Comparison of ENCODE assay signal across 20 cellular contexts in the genomic region with DNA sequence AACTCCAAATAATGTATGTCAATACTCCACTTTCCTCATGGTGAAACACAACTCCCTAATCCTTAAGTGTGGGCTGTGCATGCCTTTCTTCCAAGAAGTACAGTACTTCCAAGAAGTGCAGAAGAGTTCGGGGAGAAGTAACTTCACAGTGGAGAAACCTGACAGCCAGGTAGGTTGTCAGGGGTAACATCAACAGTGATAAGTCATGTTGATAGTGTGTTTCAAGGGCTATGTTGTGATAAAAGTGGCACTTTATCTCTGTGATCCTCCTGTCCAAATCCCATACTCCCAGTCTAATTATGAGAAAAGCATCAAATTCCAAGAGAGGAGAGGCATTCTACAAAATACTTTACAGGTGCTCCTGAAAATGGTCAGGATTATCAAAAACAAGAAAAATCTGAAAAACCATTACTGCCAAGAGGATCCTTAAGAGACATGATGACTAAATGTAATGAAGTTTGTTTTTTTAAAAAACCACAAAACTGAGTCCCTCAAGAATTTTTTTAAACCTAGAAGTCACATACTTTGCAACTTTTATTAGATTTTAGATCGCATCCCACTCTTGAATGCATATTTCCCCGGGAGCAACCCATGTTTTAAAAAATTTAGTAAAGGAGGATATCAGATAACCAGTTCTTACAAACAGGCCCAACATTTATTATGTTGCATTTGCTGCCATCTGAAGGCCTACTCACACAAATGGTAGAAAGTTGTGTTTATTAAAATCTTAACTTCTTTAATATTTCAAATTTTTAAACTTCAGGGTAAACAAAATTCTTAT. TPM values are rescaled to one million over a fixed set of nuclear protein-coding genes. Genes with fewer than 3 reads are reported as not detected.
DNase-seq lines count a peak whose midpoint lies in the region; ATAC-seq and TF ChIP-seq lines count a peak whose summit lies in the region.
"Had no signal": no experiment of that assay in that cellular context is flagged by ENCODE, and none has a peak within 500 bp of the region (broad histone marks: within the 10 kb centered on the region; RNA-seq: fewer than 3 reads in every experiment).

No MANE protein-coding gene starts in this region.

- CTCF ChIA-PET in activated CD4-positive, alpha-beta memory T cell treated with anti-CD3 and anti-CD28 coated beads for 36 hours (lab: Charles Lee) = no interaction called here

- peaks cover 7% of the 10 kb centered on the region for H3K4me1 Mint-ChIP-seq in mesothelial cell of epicardium
- H3K4me1 Mint-ChIP-seq in type B pancreatic cell (ENCODE audit: unreplicated experiment) = no peaks in the 10 kb centered on the region
- peaks cover 3% of the 10 kb centered on the region for H3K4me1 Mint-ChIP-seq in activated CD4-positive, alpha-beta memory T cell treated with anti-CD3 and anti-CD28 coated beads for 36 hours (ENCODE audit: low read depth)
- no peaks in the 10 kb centered on the region for H3K4me1 Mint-ChIP-seq in stimulated activated naive B cell treated with anti-CD40 and anti-IgM and Interleukin-4, amounts not matched to agents 10 μg/mL and 1 μg/mL and 100 μg/mL, for 72 hours
- H3K4me1 Mint-ChIP-seq: GM23338; stimulated activated memory B cell treated with anti-CD40 and anti-IgM and Interleukin-4, amounts not matched to agents 10 μg/mL and 1 μg/mL and 100 μg/mL, for 72 hours had no signal

- no peak for ATAC-seq in HG02840 (IDR thresholded peaks at IDR 0.05; ENCODE audit: low FRiP score, unreplicated experiment)
- no peak for ATAC-seq in stimulated activated naive B cell treated with anti-CD40 and anti-IgM and Interleukin-4, amounts not matched to agents 10 μg/mL and 1 μg/mL and 100 μg/mL, for 72 hours (replicated peaks)
- ATAC-seq: GM23338; stimulated activated memory B cell treated with anti-CD40 and anti-IgM and Interleukin-4, amounts not matched to agents 10 μg/mL and 1 μg/mL and 100 μg/mL, for 72 hours; T-cell had no signal

- H3K9me3 Mint-ChIP-seq in mesothelial cell of epicardium = peaks cover 21% of the 10 kb centered on the region
- H3K9me3 Mint-ChIP-seq in type B pancreatic cell = peaks cover 6% of the 10 kb centered on the region
- H3K9me3 Mint-ChIP-seq in activated CD4-positive, alpha-beta memory T cell treated with anti-CD3 and anti-CD28 coated beads for 36 hours = peaks cover 11% of the 10 kb centered on the region
- peaks cover 5 to 6% of the 10 kb centered on the region in 2 donors for H3K9me3 Mint-ChIP-seq in stimulated activated naive B cell treated with anti-CD40 and anti-IgM and Interleukin-4, amounts not matched to agents 10 μg/mL and 1 μg/mL and 100 μg/mL, for 72 hours
- H3K9me3 Mint-ChIP-seq: GM23338 had no signal

- DNase-seq in AG10803 (ENCODE audit: low read depth) = peak; percentile 49
- DNase-seq in HS-27A (ENCODE audit: low read depth) = peak; percentile 49
- DNase-seq in choroid plexus epithelial cell (ENCODE audit: low read depth) = peak; percentile 81
- DNase-seq in mesothelial cell of epicardium (ENCODE audit: low spot score in 2 of 2, unreplicated experiment in 2 of 2) = no peak
- DNase-seq in type B pancreatic cell (ENCODE audit: extremely low spot score, unreplicated experiment) = no peak
- DNase-seq in activated CD4-positive, alpha-beta memory T cell treated with anti-CD3 and anti-CD28 coated beads for 36 hours = no peak
- DNase-seq in stimulated activated naive B cell treated with anti-CD40 and anti-IgM and Interleukin-4, amounts not matched to agents 10 μg/mL and 1 μg/mL and 100 μg/mL, for 72 hours = no peak
- DNase-seq: activated CD4-positive, CD25-positive, alpha-beta regulatory T cell treated with anti-CD3 and anti-CD28 coated beads, Interleukin-2, amount 50 U/mL, for 72 hours; activated T-cell treated with anti-CD3 and anti-CD28 coated beads, Interleukin-2, amount 50 U/mL, for 48 hours; anterior cingulate cortex; CD4-positive, alpha-beta memory T cell; GF-D8; KBM-7; NCI-H524; stimulated activated CD4-positive, alpha-beta T cell treated with anti-CD3 and anti-CD28 coated beads, Interleukin-4, amount 100 ng/mL, for 4 hours; T-cell; uterus had no signal

- H3K27ac Mint-ChIP-seq in mesothelial cell of epicardium (peak overlapping the region; percentile 71), type B pancreatic cell (no peak overlapping the region)
- H3K27ac Mint-ChIP-seq in activated CD4-positive, alpha-beta memory T cell treated with anti-CD3 and anti-CD28 coated beads for 36 hours = no peak overlapping the region
- H3K27ac Mint-ChIP-seq in stimulated activated naive B cell treated with anti-CD40 and anti-IgM and Interleukin-4, amounts not matched to agents 10 μg/mL and 1 μg/mL and 100 μg/mL, for 72 hours = no peak overlapping the region
- H3K27ac Mint-ChIP-seq: GM23338; stimulated activated memory B cell treated with anti-CD40 and anti-IgM and Interleukin-4, amounts not matched to agents 10 μg/mL and 1 μg/mL and 100 μg/mL, for 72 hours; T-cell had no signal

- TF ChIP-seq CTCF in AG10803 (conservative IDR thresholded peaks at IDR 0.05; ENCODE audit: low read length) = peak; percentile 15; the same call in 1 of the 2 replicates
- TF ChIP-seq CTCF in choroid plexus epithelial cell (conservative IDR thresholded peaks at IDR 0.05; ENCODE audit: low read depth, low read length) = peak; percentile 31
- no peak for TF ChIP-seq CTCF in mesothelial cell of epicardium (IDR thresholded peaks at IDR 0.05; ENCODE audit: unreplicated experiment)
- no peak for TF ChIP-seq CTCF in type B pancreatic cell (conservative IDR thresholded peaks at IDR 0.05)

- intact Hi-C loops in activated CD4-positive, alpha-beta memory T cell treated with anti-CD3 and anti-CD28 coated beads for 36 hours (cut with micrococcal nuclease) = no loop called here

- H3K27me3 Mint-ChIP-seq in mesothelial cell of epicardium (ENCODE audit: low read depth) = no peaks in the 10 kb centered on the region
- no peaks in the 10 kb centered on the region for H3K27me3 Mint-ChIP-seq in type B pancreatic cell
- H3K27me3 Mint-ChIP-seq in activated CD4-positive, alpha-beta memory T cell treated with anti-CD3 and anti-CD28 coated beads for 36 hours = no peaks in the 10 kb centered on the region
- H3K27me3 Mint-ChIP-seq in stimulated activated naive B cell treated with anti-CD40 and anti-IgM and Interleukin-4, amounts not matched to agents 10 μg/mL and 1 μg/mL and 100 μg/mL, for 72 hours = no peaks in the 10 kb centered on the region
- H3K27me3 Mint-ChIP-seq: CD4-positive, alpha-beta memory T cell; stimulated activated memory B cell treated with anti-CD40 and anti-IgM and Interleukin-4, amounts not matched to agents 10 μg/mL and 1 μg/mL and 100 μg/mL, for 72 hours; T-cell had no signal

- no peak overlapping the region for H3K4me3 ChIP-seq in AG10803 (ENCODE audit: low read length)
- H3K4me3 ChIP-seq in choroid plexus epithelial cell (ENCODE audit: low read depth, low read length) = no peak overlapping the region
- H3K4me3 ChIP-seq: GM23338, uterus had no signal

- H3K4me3 Mint-ChIP-seq in mesothelial cell of epicardium (no peak overlapping the region), type B pancreatic cell (no peak overlapping the region)
- no peak overlapping the region for H3K4me3 Mint-ChIP-seq in activated CD4-positive, alpha-beta memory T cell treated with anti-CD3 and anti-CD28 coated beads for 36 hours
- H3K4me3 Mint-ChIP-seq in stimulated activated naive B cell treated with anti-CD40 and anti-IgM and Interleukin-4, amounts not matched to agents 10 μg/mL and 1 μg/mL and 100 μg/mL, for 72 hours = no peak overlapping the region
- H3K4me3 Mint-ChIP-seq: CD4-positive, alpha-beta memory T cell; GM23338; stimulated activated memory B cell treated with anti-CD40 and anti-IgM and Interleukin-4, amounts not matched to agents 10 μg/mL and 1 μg/mL and 100 μg/mL, for 72 hours; T-cell had no signal

- POLR2A ChIA-PET in activated CD4-positive, alpha-beta memory T cell treated with anti-CD3 and anti-CD28 coated beads for 36 hours (lab: Charles Lee) = no interaction called here

- H3K36me3 Mint-ChIP-seq in mesothelial cell of epicardium (peaks cover 31% of the 10 kb centered on the region), type B pancreatic cell (peaks cover 32% of the 10 kb centered on the region)
- H3K36me3 Mint-ChIP-seq in activated CD4-positive, alpha-beta memory T cell treated with anti-CD3 and anti-CD28 coated beads for 36 hours = peaks cover 22% of the 10 kb centered on the region
- peaks cover 16 to 25% of the 10 kb centered on the region in 2 donors for H3K36me3 Mint-ChIP-seq in stimulated activated naive B cell treated with anti-CD40 and anti-IgM and Interleukin-4, amounts not matched to agents 10 μg/mL and 1 μg/mL and 100 μg/mL, for 72 hours

RNA-seq across cellular contexts. Expression of gene CCT2, which starts 44.5 kb away (rescaled TPM):
- 215 to 223 TPM (median 220 TPM) in 3 replicates for total RNA-seq in mesothelial cell of epicardium
- total RNA-seq in type B pancreatic cell (ENCODE audit: low replicate concordance) = 191 and 260 TPM in 2 replicates
- 100 to 1,000 TPM; 264 to 267 TPM for total RNA-seq in activated CD4-positive, alpha-beta memory T cell treated with anti-CD3 and anti-CD28 coated beads for 36 hours

Comparison
In these comparisons a context has a peak if more than half of its experiments do, and no peak if none do; other contexts are left out.
1. DNase-seq: peak in AG10803 (single experiment), HS-27A (single experiment) and choroid plexus epithelial cell (single experiment); none in mesothelial cell of epicardium (0 of 2), type B pancreatic cell (single experiment), activated CD4-positive, alpha-beta memory T cell treated with anti-CD3 and anti-CD28 coated beads for 36 hours (single experiment) and stimulated activated naive B cell treated with anti-CD40 and anti-IgM and Interleukin-4, amounts not matched to agents 10 μg/mL and 1 μg/mL and 100 μg/mL, for 72 hours (single experiment).
2. CTCF ChIP-seq: peak in AG10803 (single experiment) and choroid plexus epithelial cell (single experiment); none in mesothelial cell of epicardium (single experiment) and type B pancreatic cell (single experiment).